In the genomic region with DNA sequence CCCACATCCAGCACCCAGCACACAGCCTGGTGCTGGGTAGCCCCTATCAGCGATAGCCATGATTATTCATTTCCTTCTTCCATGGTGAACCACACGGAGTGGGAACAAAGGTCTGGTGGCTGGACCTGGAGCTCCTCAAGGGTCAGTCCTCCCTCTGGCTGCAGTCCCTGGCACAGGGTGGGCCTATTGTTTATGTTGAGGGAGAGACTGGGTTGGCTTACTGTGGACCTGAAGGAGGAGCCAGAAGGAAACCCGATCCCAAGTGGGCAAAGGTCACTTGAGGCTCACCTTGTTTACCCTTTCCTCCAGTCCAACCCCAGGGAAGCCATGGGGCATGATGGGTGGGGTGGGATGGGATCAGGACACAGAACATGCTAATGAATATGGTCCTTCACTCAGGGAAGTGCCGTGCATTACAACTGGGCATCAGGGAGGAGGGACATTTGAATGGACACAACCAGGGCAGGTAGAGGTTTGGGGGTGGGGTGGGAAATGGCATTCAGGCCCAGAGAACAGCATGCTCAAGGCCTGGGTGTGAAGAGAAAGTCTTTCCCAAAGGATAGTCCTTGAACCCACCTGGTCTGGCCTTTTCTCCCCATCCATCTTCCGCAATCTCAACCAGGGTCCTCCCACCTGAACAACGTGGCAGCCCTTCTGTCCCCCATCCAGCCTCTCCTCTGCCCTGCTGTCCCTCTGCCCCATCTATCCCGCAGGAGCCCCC, we compare ENCODE assay signal across 12 cellular contexts. TPM values are rescaled to one million over a fixed set of nuclear protein-coding genes. Genes with fewer than 3 reads are reported as not detected.
DNase-seq lines count a peak whose midpoint lies in the region; ATAC-seq, FAIRE-seq and TF ChIP-seq lines count a peak whose summit lies in the region.
"Had no signal": no experiment of that assay in that cellular context is flagged by ENCODE, and none has a peak within 500 bp of the region (broad histone marks: within the 10 kb centered on the region; RNA-seq: fewer than 3 reads in every experiment).

No MANE protein-coding gene starts in this region.

- H2AFZ ChIP-seq in endothelial cell of umbilical vein (ENCODE audit: low read depth, low read length) (no peak overlapping the region), osteoblast (ENCODE audit: low read length) (no peak overlapping the region)

- H3K9me1 ChIP-seq in endothelial cell of umbilical vein (replicated peaks; ENCODE audit: control insufficient read depth, extremely low read depth, insufficient read depth, low read length) = no peaks in the 10 kb centered on the region

- TF ChIP-seq CTCF in Calu3 (IDR thresholded peaks at IDR 0.05; ENCODE audit: unreplicated experiment) = no peak
- TF ChIP-seq CTCF in endothelial cell of umbilical vein (IDR thresholded peaks at IDR 0.05; ENCODE audit: extremely low read depth in 1 of 2, insufficient read depth in 1 of 2, low read depth in 1 of 2, low read length in 2 of 2) = no peak
- TF ChIP-seq CTCF in osteoblast (IDR thresholded peaks at IDR 0.05; ENCODE audit: extremely low read depth, low read depth, low read length) = no peak
- no peak for TF ChIP-seq CTCF in suprapubic skin (IDR thresholded peaks at IDR 0.05)

- CTCF ChIA-PET in Calu3 (lab: Charles Lee) = interaction anchor here (0.7 kb wide), 1 partner anchor 51 kb away, joined by 3 read pairs; no protein-coding TSS in a partner anchor
- CTCF ChIA-PET in endothelial cell of umbilical vein (lab: Charles Lee) = interaction anchor here (0.5 to 3.2 kb wide), 8 partner anchors 14 to 45 kb away, joined by 3 to 34 read pairs (median 6); no protein-coding TSS in a partner anchor

- peaks cover 37% of the 10 kb centered on the region for H3K36me3 Mint-ChIP-seq in Calu3 (ENCODE audit: insufficient read depth, unreplicated experiment)

- BruUV-seq in Calu3 (replicated peaks; lab: Mats Ljungman, UMichigan) (no TSS peak), endothelial cell of umbilical vein (replicated peaks; lab: Mats Ljungman, UMichigan) (no TSS peak)

- H3K9me3 Mint-ChIP-seq in Calu3 (ENCODE audit: low read depth, unreplicated experiment) = no peaks in the 10 kb centered on the region

- H3K27me3 Mint-ChIP-seq in Calu3 (ENCODE audit: unreplicated experiment) = no peaks in the 10 kb centered on the region

- H3K4me3 Mint-ChIP-seq in Calu3 (ENCODE audit: low read depth, unreplicated experiment) = peak overlapping the region; percentile 77

- no peak for TF ChIP-seq EP300 in suprapubic skin (IDR thresholded peaks at IDR 0.05)

- H3K4me1 ChIP-seq in endothelial cell of umbilical vein (ENCODE audit: control insufficient read depth, extremely low read depth, insufficient read depth, low read length) (peaks cover 21% of the 10 kb centered on the region), osteoblast (ENCODE audit: insufficient read depth, low read length) (peaks cover 25% of the 10 kb centered on the region), suprapubic skin (peaks cover 68% of the 10 kb centered on the region)

- DNase-seq in Calu3 (peak; percentile 25), LoVo (ENCODE audit: low spot score) (peak; percentile 83), endothelial cell of umbilical vein (ENCODE audit: low read depth, low spot score) (peak; percentile 72), osteoblast (ENCODE audit: insufficient read length, low spot score, missing footprints) (peak; percentile 38), suprapubic skin (ENCODE audit: low spot score in 2 of 2) (no peak), NCI-H2196 treated with DMSO at 0.1 percent for 48 hours (lab: John Stamatoyannopoulos, UW; ENCODE audit: unreplicated experiment) (no peak)
- DNase-seq in stimulated activated CD4-positive, alpha-beta T cell treated with anti-CD3 and anti-CD28 coated beads, Interleukin-4, amount 100 ng/mL, for 4 hours = no peak
- DNase-seq: left cardiac atrium; NCI-H187 treated with DMSO at 0.1 percent for 48 hours; SHP77 treated with DMSO at 0.1 percent for 48 hours; stimulated activated CD4-positive, alpha-beta T cell treated with anti-CD3 and anti-CD28 coated beads, Interleukin-2, amount 100 ng/mL, for 48 hours had no signal

- FAIRE-seq in endothelial cell of umbilical vein (lab: Jason Lieb, UNC) = peak; percentile 79

- H3K27me3 ChIP-seq in endothelial cell of umbilical vein (ENCODE audit: control insufficient read depth in 2 of 2, insufficient read depth in 2 of 2, low read length in 2 of 2) = peaks cover 0 to 2% of the 10 kb centered on the region in 2 experiments
- no peaks in the 10 kb centered on the region for H3K27me3 ChIP-seq in osteoblast (ENCODE audit: insufficient read depth, low read length)
- H3K27me3 ChIP-seq in suprapubic skin = peaks cover 6% of the 10 kb centered on the region

- no peaks in the 10 kb centered on the region for H3K9me3 ChIP-seq in endothelial cell of umbilical vein (replicated peaks; ENCODE audit: control insufficient read depth, insufficient read depth, low read length)
- H3K9me3 ChIP-seq in osteoblast (ENCODE audit: low read depth, low read length) = no peaks in the 10 kb centered on the region
- H3K9me3 ChIP-seq in suprapubic skin = no peaks in the 10 kb centered on the region

- intact Hi-C loops in Calu3 (cut with micrococcal nuclease; ENCODE audit: unreplicated experiment) = no loop called here
- intact Hi-C loops in endothelial cell of umbilical vein (cut with micrococcal nuclease) = loop anchor here (1.0 to 2.0 kb wide), 3 partner anchors 25 to 35 kb away; a partner anchor contains a TSS

- H3K4me3 ChIP-seq in endothelial cell of umbilical vein (replicated peaks in 1 of 3; ENCODE audit: insufficient read depth in 1 of 3, low read depth in 1 of 3, low read length in 3 of 3) = no peak overlapping the region
- H3K4me3 ChIP-seq in osteoblast (ENCODE audit: insufficient read depth, low read length) = no peak overlapping the region
- no peak overlapping the region for H3K4me3 ChIP-seq in suprapubic skin

- H3K27ac ChIP-seq in endothelial cell of umbilical vein (ENCODE audit: insufficient read depth, low read depth, low read length) (no peak overlapping the region), osteoblast (ENCODE audit: low read depth, low read length) (no peak overlapping the region), suprapubic skin (no peak overlapping the region)

- no peak overlapping the region for H3K9ac ChIP-seq in endothelial cell of umbilical vein (replicated peaks; ENCODE audit: extremely low read depth, insufficient read depth, low read length)

- H4K20me1 ChIP-seq in endothelial cell of umbilical vein (replicated peaks; ENCODE audit: control insufficient read depth, extremely low read depth, insufficient read depth, low read length) (no peaks in the 10 kb centered on the region), osteoblast (ENCODE audit: insufficient read depth, low read length) (peaks cover 5% of the 10 kb centered on the region)

- ATAC-seq in HG02588 (IDR thresholded peaks at IDR 0.05; ENCODE audit: unreplicated experiment) = no peak

- dilution Hi-C loops in endothelial cell of umbilical vein (cut with MboI; ENCODE audit: extremely low pct_ligation_motif_present, low sequenced_read_pairs) = no loop called here

- WGBS in suprapubic skin = 79% methylated on average over 7 of the region's 7 CpGs

- peaks cover 73% of the 10 kb centered on the region for H3K4me1 Mint-ChIP-seq in Calu3 (ENCODE audit: low read depth, unreplicated experiment)

- POLR2A ChIA-PET in endothelial cell of umbilical vein (lab: Charles Lee) = interaction anchor here (0.5 to 0.7 kb wide), 3 partner anchors 8 to 1697 kb away, joined by 4 to 8 read pairs (median 5); no protein-coding TSS in a partner anchor

- peaks cover 4% of the 10 kb centered on the region for H3K79me2 ChIP-seq in endothelial cell of umbilical vein (ENCODE audit: control insufficient read depth, insufficient read depth, low read length)
- peaks cover 15% of the 10 kb centered on the region for H3K79me2 ChIP-seq in osteoblast (ENCODE audit: insufficient read depth, low read length)

- H3K27ac Mint-ChIP-seq in Calu3 (ENCODE audit: unreplicated experiment) = peak overlapping the region; percentile 30

- H3K4me2 ChIP-seq in endothelial cell of umbilical vein (ENCODE audit: insufficient read depth, low read length) = no peak overlapping the region
- peak overlapping the region; percentile 83 for H3K4me2 ChIP-seq in osteoblast (ENCODE audit: insufficient read depth, low read length)

- no peaks in the 10 kb centered on the region for H3K36me3 ChIP-seq in endothelial cell of umbilical vein (ENCODE audit: control insufficient read depth in 2 of 2, extremely low read depth in 1 of 2, insufficient read depth in 2 of 2, low read length in 2 of 2)
- H3K36me3 ChIP-seq in osteoblast (ENCODE audit: insufficient read depth, low read length) = no peaks in the 10 kb centered on the region
- no peaks in the 10 kb centered on the region for H3K36me3 ChIP-seq in suprapubic skin

- no peak for TF ChIP-seq POLR2A in endothelial cell of umbilical vein (IDR thresholded peaks at IDR 0.05; ENCODE audit: low read depth, low read length)
- TF ChIP-seq POLR2A in suprapubic skin (IDR thresholded peaks at IDR 0.05) = no peak

TF ChIP-seq in endothelial cell of umbilical vein, 7 proteins besides CTCF, POLR2A, EP300 and RAD21 (continues in another document):
- TF ChIP-seq POLR2AphosphoS5 (IDR thresholded peaks at IDR 0.05; ENCODE audit: insufficient read depth, low read depth, low read length) (no peak), JUN (IDR thresholded peaks at IDR 0.05; ENCODE audit: borderline replicate concordance, insufficient read depth, insufficient read length, low read depth) (no peak)

RNA-seq across cellular contexts. Expression of a gene that starts 1.4 kb away (rescaled TPM):
- total RNA-seq in Calu3 (2022) (24.4 and 25.2 TPM in 2 replicates), endothelial cell of umbilical vein (15.5 and 17.5 TPM in 2 replicates), osteoblast (1.8 and 2.2 TPM in 2 replicates), suprapubic skin (10 to 100 TPM; 27.9 to 31.3 (median 29.3) TPM)
- 16.4 and 19.0 TPM in 2 replicates for polyA plus RNA-seq in endothelial cell of umbilical vein
- 18.3 and 20.3 TPM in 2 replicates for polyA plus RNA-seq in endothelial cell of umbilical vein (2011; cell fraction: cytosol; rRNA removed)
- 33.3 and 33.5 TPM in 2 replicates for polyA plus RNA-seq in endothelial cell of umbilical vein (2011; cell fraction: nucleus; rRNA removed)
- polyA plus RNA-seq in endothelial cell of umbilical vein (2012) = 17.4 and 20.6 TPM in 2 replicates
- polyA minus RNA-seq in endothelial cell of umbilical vein = 18.7 and 19.7 TPM in 2 replicates
- 12.4 TPM for polyA minus RNA-seq in endothelial cell of umbilical vein (2011; cell fraction: cytosol; rRNA and poly(A)+ RNA removed)
- 5.4 and 11.8 TPM in 2 replicates for polyA minus RNA-seq in endothelial cell of umbilical vein (2011; cell fraction: nucleus; rRNA and poly(A)+ RNA removed)

RNA-seq across cellular contexts. Expression of a gene that starts 29.3 kb away (rescaled TPM):
- total RNA-seq in Calu3 (2022) (30.5 and 35.0 TPM in 2 replicates), endothelial cell of umbilical vein (28.8 and 29.8 TPM in 2 replicates), osteoblast (11.9 and 12.7 TPM in 2 replicates), suprapubic skin (10 to 100 TPM in 2 of 4 donors, 1 to 10 TPM in 2; 8.3 to 19.7 (median 10.2) TPM)
- 39.9 TPM in 2 replicates for polyA plus RNA-seq in endothelial cell of umbilical vein
- polyA plus RNA-seq in endothelial cell of umbilical vein (2011; cell fraction: cytosol; rRNA removed) = 18.3 and 21.4 TPM in 2 replicates
- 14.0 and 16.3 TPM in 2 replicates for polyA plus RNA-seq in endothelial cell of umbilical vein (2011; cell fraction: nucleus; rRNA removed)
- polyA plus RNA-seq in endothelial cell of umbilical vein (2012) = 22.1 and 24.5 TPM in 2 replicates
- 72.6 and 84.6 TPM in 2 replicates for polyA minus RNA-seq in endothelial cell of umbilical vein
- polyA minus RNA-seq in endothelial cell of umbilical vein (2011; cell fraction: cytosol; rRNA and poly(A)+ RNA removed) = 11.4 TPM
- polyA minus RNA-seq in endothelial cell of umbilical vein (2011; cell fraction: nucleus; rRNA and poly(A)+ RNA removed) = 9.4 and 11.6 TPM in 2 replicates

Comparison
In these comparisons a context has a peak if more than half of its experiments do, and no peak if none do; other contexts are left out.
1. DNase-seq: peak in Calu3 (single experiment), LoVo (single experiment), endothelial cell of umbilical vein (single experiment) and osteoblast (single experiment); none in stimulated activated CD4-positive, alpha-beta T cell treated with anti-CD3 and anti-CD28 coated beads, Interleukin-4, amount 100 ng/mL, for 4 hours (0 of 2), suprapubic skin (0 of 2) and NCI-H2196 treated with DMSO at 0.1 percent for 48 hours (single experiment).